ENCODE assay signal across 1 cellular context in genomic region chr17:81139428-81139827, GRCh38.
TF ChIP-seq lines count a peak whose summit lies in the region.

No MANE protein-coding gene starts in this region.

TF ChIP-seq in H1, 55 proteins besides CTCF, POLR2A, EP300 and RAD21:
- TF ChIP-seq PHF8 (conservative IDR thresholded peaks at IDR 0.05; ENCODE audit: low read depth, low read length) (no peak), SIX5 (IDR thresholded peaks at IDR 0.05; ENCODE audit: low read depth, low read length) (no peak), SIN3A (conservative IDR thresholded peaks at IDR 0.05 in 1 of 2, IDR thresholded peaks at IDR 0.05 in 1 of 2; ENCODE audit: low read depth in 1 of 2, low read length in 2 of 2) (no peak), NRF1 (IDR thresholded peaks at IDR 0.05; ENCODE audit: low read depth, low read length) (no peak), TCF12 (IDR thresholded peaks at IDR 0.05; ENCODE audit: low read depth, low read length) (no peak), CHD1 (IDR thresholded peaks at IDR 0.05; ENCODE audit: low read depth, low read length) (no peak), MAFK (IDR thresholded peaks at IDR 0.05; ENCODE audit: low read depth, low read length) (no peak), NANOG (IDR thresholded peaks at IDR 0.05; ENCODE audit: insufficient read depth, low read depth, low read length, poor library complexity, severe bottlenecking) (no peak)
TF ChIP-seq in H1: peak in this region for 0.
